ENCODE assay signal across 1 cellular context in genomic region chr10:124672181-124672638, GRCh38.
TF ChIP-seq lines count a peak whose summit lies in the region.

No MANE protein-coding gene starts in this region.

TF ChIP-seq in HCT116, 20 proteins besides CTCF, POLR2A, EP300 and RAD21 (continued from another document):
- TF ChIP-seq FOSL1 (IDR thresholded peaks at IDR 0.05; ENCODE audit: low read depth) = no peak
